1 cellular context compared by ENCODE assay signal in genomic region chr14:43003845-43004244, GRCh38.
TF ChIP-seq lines count a peak whose summit lies in the region.

No MANE protein-coding gene starts in this region.

TF ChIP-seq in HepG2, 621 proteins besides CTCF, POLR2A, EP300 and RAD21:
- peak; percentile 100 for TF ChIP-seq ZNF616 (CRISPR knock-in tag; IDR thresholded peaks at IDR 0.05; ENCODE audit: low read depth)
- peak; percentile 68 for TF ChIP-seq CBX1 (IDR thresholded peaks at IDR 0.05; ENCODE audit: low read depth)
- no peak for TF ChIP-seq ELF3 (CRISPR knock-in tag; IDR thresholded peaks at IDR 0.05)
- TF ChIP-seq PREB (CRISPR knock-in tag; IDR thresholded peaks at IDR 0.05) = no peak
